In the genomic region with DNA sequence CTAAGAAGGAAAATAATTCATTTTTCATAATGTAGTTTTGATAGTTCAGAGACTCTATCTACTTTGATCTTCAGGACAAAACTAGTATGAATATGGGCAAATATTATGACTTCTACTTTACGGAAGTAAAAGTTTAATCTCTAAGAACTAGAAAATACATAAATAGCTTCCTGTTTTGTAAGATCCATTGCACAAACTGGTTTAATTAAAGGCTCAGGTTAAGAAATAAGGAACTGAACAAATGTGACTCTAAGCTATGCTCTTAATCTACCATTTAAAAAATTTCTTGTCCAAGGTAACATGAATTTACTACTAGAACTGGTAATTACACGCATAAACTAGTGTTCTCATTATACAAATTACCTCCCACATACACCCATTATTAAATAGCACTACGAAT, we compare ENCODE assay signal across 16 cellular contexts.
"Had no signal": no experiment of that assay in that cellular context is flagged by ENCODE, and none has a peak within 500 bp of the region (broad histone marks: within the 10 kb centered on the region; RNA-seq: fewer than 3 reads in every experiment).

No MANE protein-coding gene starts in this region.

- H3K4me3 Mint-ChIP-seq: activated CD4-positive, alpha-beta T cell treated with anti-CD3 and anti-CD28 coated beads for 36 hours; activated naive CD4-positive, alpha-beta T cell treated with anti-CD3 and anti-CD28 coated beads, Interleukin-2, amount 10 ng/mL, durations not matched to agents 7 days and 5 days; brain; neural crest cell had no signal

- H3K9me3 ChIP-seq: gastroesophageal sphincter, upper lobe of right lung had no signal

- H3K27me3 ChIP-seq: gastroesophageal sphincter, hepatocyte, upper lobe of right lung had no signal

- H3K9me3 Mint-ChIP-seq: neural crest cell had no signal

- H3K4me1 Mint-ChIP-seq: activated naive CD4-positive, alpha-beta T cell treated with anti-CD3 and anti-CD28 coated beads, Interleukin-2, amount 10 ng/mL, durations not matched to agents 7 days and 5 days; brain; neural crest cell had no signal

- H3K4me3 ChIP-seq: gastroesophageal sphincter, hepatocyte, upper lobe of right lung had no signal

- H3K27ac Mint-ChIP-seq: activated CD4-positive, alpha-beta T cell treated with anti-CD3 and anti-CD28 coated beads for 36 hours; activated naive CD4-positive, alpha-beta T cell treated with anti-CD3 and anti-CD28 coated beads, Interleukin-2, amount 10 ng/mL, durations not matched to agents 7 days and 5 days; activated T-helper 2 cell treated with anti-CD3 and anti-CD28 coated beads, Interferon-gamma antibody, Interleukin-2, Interleukin-4, amounts not matched to agents 10 μg/mL and 5 μg/mL and 100 μg/mL, durations not matched to agents 14 hours and 24 hours and 36 hours; brain had no signal

- H3K4me1 ChIP-seq: gastroesophageal sphincter, parathyroid adenoma, upper lobe of right lung had no signal

- H3K36me3 Mint-ChIP-seq: brain had no signal

- H3K36me3 ChIP-seq: gastroesophageal sphincter, upper lobe of right lung, WERI-Rb-1 had no signal

- H3K27me3 Mint-ChIP-seq: activated CD4-positive, alpha-beta T cell treated with anti-CD3 and anti-CD28 coated beads for 36 hours; activated naive CD4-positive, alpha-beta T cell treated with anti-CD3 and anti-CD28 coated beads, Interleukin-2, amount 10 ng/mL, durations not matched to agents 7 days and 5 days; brain had no signal

- DNase-seq: activated CD4-positive, alpha-beta T cell treated with anti-CD3 and anti-CD28 coated beads for 36 hours; activated naive CD4-positive, alpha-beta T cell treated with anti-CD3 and anti-CD28 coated beads, Interleukin-2, amount 10 ng/mL, durations not matched to agents 7 days and 5 days; effector memory CD4-positive, alpha-beta T cell; kidney glomerular epithelial cell; mesendoderm; stimulated activated CD4-positive, alpha-beta T cell treated with anti-CD3 and anti-CD28 coated beads, Interleukin-4, amount 100 ng/mL, for 1 hour; stimulated activated CD8-positive, alpha-beta memory T cell treated with anti-CD3 and anti-CD28 coated beads, Interleukin-4, amount 100 ng/mL, for 48 hours; stimulated activated naive CD8-positive, alpha-beta T cell treated with anti-CD3 and anti-CD28 coated beads, Interleukin-15, Interleukin-2, amounts not matched to agents 100 U/mL and 50 U/mL, for 24 hours; upper lobe of right lung; WERI-Rb-1 had no signal

- H3K27ac ChIP-seq: gastroesophageal sphincter, hepatocyte, parathyroid adenoma, upper lobe of right lung, WERI-Rb-1 had no signal
